Comparison of ENCODE assay signal across 1 cellular context in the genomic region with DNA sequence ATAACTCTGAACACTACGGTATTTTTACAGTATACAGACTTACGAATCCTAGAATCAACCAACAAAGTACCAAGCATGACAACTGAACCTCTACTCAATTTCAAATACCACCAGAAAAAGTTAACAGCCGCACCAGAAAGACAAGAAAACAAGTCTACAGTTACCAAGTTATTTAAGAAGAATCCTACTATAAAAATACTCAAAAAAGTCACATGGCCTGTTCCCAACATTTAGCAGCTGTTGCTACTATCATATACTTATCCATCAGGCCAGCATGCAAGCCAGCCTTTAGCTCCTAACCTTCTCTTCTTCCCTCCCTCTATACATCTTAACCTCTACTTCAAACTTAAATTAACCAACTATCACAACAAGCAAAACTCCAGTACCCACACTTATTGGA.
TF ChIP-seq lines count a peak whose summit lies in the region.

No MANE protein-coding gene starts in this region.

TF ChIP-seq in H1, 55 proteins besides CTCF, POLR2A, EP300 and RAD21:
- TF ChIP-seq SIN3A (conservative IDR thresholded peaks at IDR 0.05 in 1 of 2, IDR thresholded peaks at IDR 0.05 in 1 of 2; ENCODE audit: low read depth in 1 of 2, low read length in 2 of 2) = no peak
- TF ChIP-seq TEAD4 (IDR thresholded peaks at IDR 0.05; ENCODE audit: low read depth, low read length) = no peak
- no peak for TF ChIP-seq CHD2 (IDR thresholded peaks at IDR 0.05; ENCODE audit: low read length)
- TF ChIP-seq EZH2 (IDR thresholded peaks at IDR 0.05; ENCODE audit: low read depth, low read length, severe bottlenecking) = no peak
- TF ChIP-seq HDAC6 (IDR thresholded peaks at IDR 0.05; ENCODE audit: low read depth, low read length) = no peak
- TF ChIP-seq KDM1A (IDR thresholded peaks at IDR 0.05; ENCODE audit: borderline replicate concordance, low read length) = no peak
- TF ChIP-seq JUN (IDR thresholded peaks at IDR 0.05; ENCODE audit: low read depth, low read length) = no peak
- TF ChIP-seq RBBP5 (IDR thresholded peaks at IDR 0.05; ENCODE audit: borderline replicate concordance, low read depth, low read length) = no peak
- TF ChIP-seq RNF2 (IDR thresholded peaks at IDR 0.05; ENCODE audit: borderline replicate concordance, low read depth, low read length, missing control alignments, poor library complexity, severe bottlenecking) = no peak
- no peak for TF ChIP-seq SP4 (IDR thresholded peaks at IDR 0.05; ENCODE audit: low read length)
- no peak for TF ChIP-seq MAFK (IDR thresholded peaks at IDR 0.05; ENCODE audit: low read depth, low read length)
- TF ChIP-seq SIRT6 (IDR thresholded peaks at IDR 0.05; ENCODE audit: low read length) = no peak
- no peak for TF ChIP-seq ZNF274 (IDR thresholded peaks at IDR 0.05; ENCODE audit: borderline replicate concordance, extremely low read depth, low read length)
- TF ChIP-seq TAF7 (optimal IDR thresholded peaks at IDR 0.05; ENCODE audit: borderline replicate concordance, low read depth, low read length) = no peak
